In genomic region chr2:167454036-167454435, GRCh38 we compare ENCODE assay signal across 30 cellular contexts.
"Had no signal": no experiment of that assay in that cellular context is flagged by ENCODE, and none has a peak within 500 bp of the region (broad histone marks: within the 10 kb centered on the region; RNA-seq: fewer than 3 reads in every experiment).

No MANE protein-coding gene starts in this region.

- H3K4me1 ChIP-seq: adrenal gland, body of pancreas had no signal

- H3K27ac ChIP-seq: adrenal gland, body of pancreas, cardiac muscle cell, VCaP had no signal

- H3K36me3 ChIP-seq: adrenal gland, cardiac muscle cell had no signal

- H3K4me3 ChIP-seq: adrenal gland, body of pancreas, cardiac muscle cell had no signal

- H3K9me3 ChIP-seq: adrenal gland, body of pancreas had no signal

- DNase-seq: activated B cell treated with CpG ODN at 0.5 μM for 24 hours; activated CD4-positive, alpha-beta memory T cell treated with anti-CD3 and anti-CD28 coated beads for 36 hours; activated CD4-positive, alpha-beta T cell treated with anti-CD3 and anti-CD28 coated beads for 4 hours; activated CD4-positive, alpha-beta T cell treated with anti-CD3 and anti-CD28 coated beads, Interleukin-2, amount 10 ng/mL, durations not matched to agents 24 days and 14 days; activated CD4-positive, alpha-beta T cell treated with anti-CD3 and anti-CD28 coated beads, Interleukin-2, amount 50 U/mL, for 1 hour; activated CD4-positive, alpha-beta T cell treated with anti-CD3 and anti-CD28 coated beads, Interleukin-2, amount 50 U/mL, for 4 hours; activated CD4-positive, CD25-positive, alpha-beta regulatory T cell treated with anti-CD3 and anti-CD28 coated beads, Interleukin-2, amount 50 U/mL, for 72 hours; activated CD8-positive, alpha-beta memory T cell treated with anti-CD3 and anti-CD28 coated beads, Interleukin-2, amount 50 U/mL, for 4 hours; activated CD8-positive, alpha-beta T cell treated with anti-CD3 and anti-CD28 coated beads for 36 hours; activated effector memory CD4-positive, alpha-beta T cell treated with anti-CD3 and anti-CD28 coated beads, Interleukin-2, amount 50 U/mL, for 16 hours; activated gamma-delta T cell treated with Interleukin-2 at 50 U/mL for 16 hours; activated naive CD4-positive, alpha-beta T cell; activated naive CD4-positive, alpha-beta T cell treated with anti-CD3 and anti-CD28 coated beads for 36 hours; activated naive CD4-positive, alpha-beta T cell treated with anti-CD3 and anti-CD28 coated beads, Interleukin-2, amount 50 U/mL, for 16 hours; activated naive CD8-positive, alpha-beta T cell treated with anti-CD3 and anti-CD28 coated beads for 36 hours; activated T-cell treated with anti-CD3 and anti-CD28 coated beads for 4 hours; activated T-cell treated with anti-CD3 and anti-CD28 coated beads, Interleukin-2, amount 50 U/mL, for 1 hour; activated T-cell treated with anti-CD3 and anti-CD28 coated beads, Interleukin-2, amount 50 U/mL, for 4 hours; activated T-cell treated with anti-CD3 and anti-CD28 coated beads, Interleukin-2, amount 50 U/mL, for 72 hours; adrenal gland; amniotic stem cell; aorta; body of pancreas; caudate nucleus; cerebellar nuclear complex; T-helper 1 cell; T-helper 2 cell; T-helper 9 cell had no signal

- H3K27me3 ChIP-seq: adrenal gland, body of pancreas, cardiac muscle cell had no signal
